14 cellular contexts compared by ENCODE assay signal in the genomic region with DNA sequence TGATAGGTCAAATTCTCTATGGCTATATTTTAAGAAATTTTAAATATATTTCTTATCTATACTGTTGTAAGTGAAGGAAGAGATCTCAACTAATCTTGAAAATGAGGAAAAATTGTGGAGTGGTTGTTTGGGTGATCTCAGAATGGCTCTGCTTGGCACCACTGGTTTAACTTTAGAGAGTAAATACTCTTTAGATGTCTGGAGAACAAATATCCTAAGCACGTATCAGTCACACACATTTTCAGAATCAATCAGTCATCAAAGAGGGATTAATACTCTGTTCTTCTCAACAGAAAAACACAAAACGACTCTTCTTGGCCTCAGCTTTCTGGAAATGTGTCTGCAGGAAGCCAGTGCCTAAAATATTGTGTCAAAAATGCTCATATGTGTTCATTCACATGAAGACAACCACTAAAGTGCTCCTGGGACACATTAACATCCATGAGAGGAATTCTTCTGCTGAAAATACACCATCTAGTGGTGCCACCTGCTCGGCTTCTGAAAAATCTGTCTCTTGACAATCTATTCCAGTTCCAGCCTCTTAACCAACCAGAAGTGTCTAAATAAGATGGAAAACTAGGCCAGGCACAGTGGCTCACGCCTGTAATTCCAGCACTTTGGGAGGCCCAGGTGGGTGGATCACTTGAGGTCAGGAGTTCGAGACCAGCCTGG.
DNase-seq lines count a peak whose midpoint lies in the region; TF ChIP-seq lines count a peak whose summit lies in the region.
"Had no signal": no experiment of that assay in that cellular context is flagged by ENCODE, and none has a peak within 500 bp of the region (broad histone marks: within the 10 kb centered on the region; RNA-seq: fewer than 3 reads in every experiment).

No MANE protein-coding gene starts in this region.

- H3K4me1 Mint-ChIP-seq in neural progenitor cell (peaks cover 22% of the 10 kb centered on the region), nephron progenitor cell (peaks cover 5% of the 10 kb centered on the region)
- H3K4me1 Mint-ChIP-seq: T-helper 17 cell had no signal

- peaks cover 7% of the 10 kb centered on the region for H3K4me1 ChIP-seq in neural progenitor cell
- H3K4me1 ChIP-seq: thyroid gland had no signal

- peak; percentile 26 for TF ChIP-seq CTCF in neural progenitor cell (IDR thresholded peaks at IDR 0.05)
- TF ChIP-seq CTCF in nephron progenitor cell (IDR thresholded peaks at IDR 0.05) = no peak

- H3K4me3 Mint-ChIP-seq in neural progenitor cell (no peak overlapping the region), nephron progenitor cell (no peak overlapping the region)
- H3K4me3 Mint-ChIP-seq: T-helper 17 cell had no signal

- H3K9me3 ChIP-seq in neural progenitor cell (ENCODE audit: low read depth) = no peaks in the 10 kb centered on the region
- H3K9me3 ChIP-seq: thyroid gland had no signal

- no peaks in the 10 kb centered on the region for H4K20me1 ChIP-seq in neural progenitor cell (ENCODE audit: low read depth)

- no peaks in the 10 kb centered on the region for H3K36me3 ChIP-seq in neural progenitor cell
- H3K36me3 ChIP-seq: cardiac muscle cell, thyroid gland had no signal

- H3K9ac ChIP-seq in neural progenitor cell = no peak overlapping the region

- H2AFZ ChIP-seq in neural progenitor cell (replicated peaks) = no peak overlapping the region

- DNase-seq in NCI-H1092 treated with DMSO at 0.1 percent for 48 hours (lab: John Stamatoyannopoulos, UW) (peak; percentile 12), NCI-H1092 (lab: John Stamatoyannopoulos, UW) (no peak), NCI-H1694 (lab: John Stamatoyannopoulos, UW) (peak; percentile 3), cerebellar cortex (ENCODE audit: low spot score) (peak; percentile 48), neural progenitor cell (ENCODE audit: low spot score) (no peak), SHP77 treated with DMSO at 0.1 percent for 48 hours (lab: John Stamatoyannopoulos, UW) (no peak), nephron progenitor cell (no peak)
- DNase-seq in activated T-cell treated with anti-CD3 and anti-CD28 coated beads, Interleukin-2, amount 50 U/mL, for 48 hours = no peak
- DNase-seq: activated CD4-positive, alpha-beta T cell treated with anti-CD3 and anti-CD28 coated beads, Interleukin-2, amount 50 U/mL, for 1 hour; stimulated activated CD4-positive, alpha-beta T cell treated with anti-CD3 and anti-CD28 coated beads, Interleukin-12 subunit alpha, Interleukin-12 subunit beta, amount 100 ng/mL, for 4 hours; T-helper 17 cell; thyroid gland had no signal

- H3K27ac ChIP-seq in neural progenitor cell = no peak overlapping the region
- H3K27ac ChIP-seq: cardiac muscle cell, thyroid gland had no signal

- H3K36me3 Mint-ChIP-seq in neural progenitor cell = no peaks in the 10 kb centered on the region
- no peaks in the 10 kb centered on the region for H3K36me3 Mint-ChIP-seq in nephron progenitor cell (ENCODE audit: low read depth)

- H3K4me2 ChIP-seq in neural progenitor cell = no peak overlapping the region

- H3K27me3 ChIP-seq in neural progenitor cell = no peaks in the 10 kb centered on the region
- H3K27me3 ChIP-seq: cardiac muscle cell, thyroid gland had no signal

- H3K79me2 ChIP-seq in neural progenitor cell (ENCODE audit: low read depth) = no peaks in the 10 kb centered on the region

- H3F3A ChIP-seq in neural progenitor cell (ENCODE audit: low read depth) = peaks cover 5% of the 10 kb centered on the region

- no peaks in the 10 kb centered on the region for H3K27me3 Mint-ChIP-seq in neural progenitor cell (ENCODE audit: insufficient read depth, low read depth)
- peaks cover 4% of the 10 kb centered on the region for H3K27me3 Mint-ChIP-seq in nephron progenitor cell (ENCODE audit: low read depth, poor library complexity)
- H3K27me3 Mint-ChIP-seq: T-helper 17 cell had no signal

- no peak overlapping the region for H3K27ac Mint-ChIP-seq in neural progenitor cell
- no peak overlapping the region for H3K27ac Mint-ChIP-seq in nephron progenitor cell
- H3K27ac Mint-ChIP-seq: T-helper 17 cell had no signal

- no peaks in the 10 kb centered on the region for H3K9me3 Mint-ChIP-seq in neural progenitor cell
- no peaks in the 10 kb centered on the region for H3K9me3 Mint-ChIP-seq in nephron progenitor cell

- H3K4me3 ChIP-seq in neural progenitor cell = no peak overlapping the region
- H3K4me3 ChIP-seq: cardiac muscle cell, lung, thyroid gland had no signal

Comparison
In these comparisons a context has a peak if more than half of its experiments do, and no peak if none do; other contexts are left out.
1. DNase-seq: peak in NCI-H1092 treated with DMSO at 0.1 percent for 48 hours (single experiment), NCI-H1694 (single experiment) and cerebellar cortex (single experiment); none in NCI-H1092 (single experiment), neural progenitor cell (single experiment), SHP77 treated with DMSO at 0.1 percent for 48 hours (single experiment), activated T-cell treated with anti-CD3 and anti-CD28 coated beads, Interleukin-2, amount 50 U/mL, for 48 hours (0 of 2) and nephron progenitor cell (single experiment).